Comparison of ENCODE assay signal across 1 cellular context in the genomic region with DNA sequence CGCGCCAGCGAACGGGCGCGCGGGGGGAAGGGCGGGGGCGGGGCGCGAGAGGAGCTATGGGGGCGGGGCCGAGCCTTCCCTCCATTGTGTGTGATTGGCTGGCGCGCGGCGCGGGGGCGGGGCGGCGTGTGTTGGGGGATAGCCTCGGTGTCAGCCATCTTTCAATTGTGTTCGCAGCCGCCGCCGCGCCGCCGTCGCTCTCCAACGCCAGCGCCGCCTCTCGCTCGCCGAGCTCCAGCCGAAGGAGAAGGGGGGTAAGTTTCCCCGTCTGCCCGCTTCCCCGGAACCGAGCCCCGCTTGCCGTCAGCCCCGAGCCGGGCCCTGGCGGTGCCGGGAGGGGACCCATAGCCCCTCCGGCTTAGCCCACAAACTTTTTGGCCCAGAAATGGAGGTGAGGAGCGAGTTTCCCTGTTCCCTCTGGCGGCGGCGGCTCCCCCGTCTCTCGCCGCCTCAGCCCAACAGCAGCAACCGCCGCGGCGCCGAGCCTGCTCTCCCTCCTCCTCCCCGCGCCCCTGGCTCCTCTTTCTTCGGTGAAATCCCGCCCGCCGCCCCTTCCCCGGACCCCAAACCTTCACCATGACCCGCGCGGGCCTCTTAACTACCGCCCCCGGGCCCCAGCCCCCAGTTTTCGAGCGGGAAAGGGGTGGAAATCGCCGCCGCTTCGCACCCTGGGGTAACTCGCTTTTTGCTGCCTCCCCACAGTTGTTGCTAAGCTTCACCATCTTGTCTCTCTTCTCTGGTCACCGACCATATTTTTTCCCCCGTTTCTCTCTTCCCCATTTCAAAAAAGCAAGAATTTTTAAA.
TF ChIP-seq lines count a peak whose summit lies in the region.

A gene (plus strand): TSS at position 159 of the 804 bp plus-strand sequence. CDS start 1,636 bp downstream, outside the sequence.

TF ChIP-seq in HepG2, 621 proteins besides CTCF, POLR2A, EP300 and RAD21 (continued from another document and continues in another):
- no peak for TF ChIP-seq SMYD3 (CRISPR knock-in tag; IDR thresholded peaks at IDR 0.05)
- peak; percentile 73 for TF ChIP-seq GABPB1 (CRISPR knock-in tag; IDR thresholded peaks at IDR 0.05)
- TF ChIP-seq ZNF205 (CRISPR knock-in tag; IDR thresholded peaks at IDR 0.05), result peak; percentile 55; the same call in 1 of the 2 replicates
- 0 out of 2 replicates have a peak, but pooled peaks have one; percentile 59 for TF ChIP-seq ZNF446 (CRISPR knock-in tag; IDR thresholded peaks at IDR 0.05)
- TF ChIP-seq ZNF747 (CRISPR knock-in tag; IDR thresholded peaks at IDR 0.05; ENCODE audit: borderline replicate concordance), result peak; percentile 59; the same call in 1 of the 2 replicates
- TF ChIP-seq, protein P1, sequence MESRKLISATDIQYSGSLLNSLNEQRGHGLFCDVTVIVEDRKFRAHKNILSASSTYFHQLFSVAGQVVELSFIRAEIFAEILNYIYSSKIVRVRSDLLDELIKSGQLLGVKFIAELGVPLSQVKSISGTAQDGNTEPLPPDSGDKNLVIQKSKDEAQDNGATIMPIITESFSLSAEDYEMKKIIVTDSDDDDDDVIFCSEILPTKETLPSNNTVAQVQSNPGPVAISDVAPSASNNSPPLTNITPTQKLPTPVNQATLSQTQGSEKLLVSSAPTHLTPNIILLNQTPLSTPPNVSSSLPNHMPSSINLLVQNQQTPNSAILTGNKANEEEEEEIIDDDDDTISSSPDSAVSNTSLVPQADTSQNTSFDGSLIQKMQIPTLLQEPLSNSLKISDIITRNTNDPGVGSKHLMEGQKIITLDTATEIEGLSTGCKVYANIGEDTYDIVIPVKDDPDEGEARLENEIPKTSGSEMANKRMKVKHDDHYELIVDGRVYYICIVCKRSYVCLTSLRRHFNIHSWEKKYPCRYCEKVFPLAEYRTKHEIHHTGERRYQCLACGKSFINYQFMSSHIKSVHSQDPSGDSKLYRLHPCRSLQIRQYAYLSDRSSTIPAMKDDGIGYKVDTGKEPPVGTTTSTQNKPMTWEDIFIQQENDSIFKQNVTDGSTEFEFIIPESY (CRISPR knock-in tag; IDR thresholded peaks at IDR 0.05), result no peak
- no peak for TF ChIP-seq ZNF678 (CRISPR knock-in tag; IDR thresholded peaks at IDR 0.05)
- no peak for TF ChIP-seq KLF12 (CRISPR knock-in tag; IDR thresholded peaks at IDR 0.05; ENCODE audit: borderline replicate concordance)
- 0 out of 2 replicates have a peak, but pooled peaks have one; percentile 12 for TF ChIP-seq GATAD1 (CRISPR knock-in tag; IDR thresholded peaks at IDR 0.05)
- TF ChIP-seq TSC22D2 (CRISPR knock-in tag; IDR thresholded peaks at IDR 0.05; ENCODE audit: borderline replicate concordance), result no peak
- no peak for TF ChIP-seq HNRNPL (IDR thresholded peaks at IDR 0.05; ENCODE audit: low read depth, low read length)
- no peak for TF ChIP-seq MTA3 (CRISPR knock-in tag; IDR thresholded peaks at IDR 0.05)
- TF ChIP-seq, protein P2, sequence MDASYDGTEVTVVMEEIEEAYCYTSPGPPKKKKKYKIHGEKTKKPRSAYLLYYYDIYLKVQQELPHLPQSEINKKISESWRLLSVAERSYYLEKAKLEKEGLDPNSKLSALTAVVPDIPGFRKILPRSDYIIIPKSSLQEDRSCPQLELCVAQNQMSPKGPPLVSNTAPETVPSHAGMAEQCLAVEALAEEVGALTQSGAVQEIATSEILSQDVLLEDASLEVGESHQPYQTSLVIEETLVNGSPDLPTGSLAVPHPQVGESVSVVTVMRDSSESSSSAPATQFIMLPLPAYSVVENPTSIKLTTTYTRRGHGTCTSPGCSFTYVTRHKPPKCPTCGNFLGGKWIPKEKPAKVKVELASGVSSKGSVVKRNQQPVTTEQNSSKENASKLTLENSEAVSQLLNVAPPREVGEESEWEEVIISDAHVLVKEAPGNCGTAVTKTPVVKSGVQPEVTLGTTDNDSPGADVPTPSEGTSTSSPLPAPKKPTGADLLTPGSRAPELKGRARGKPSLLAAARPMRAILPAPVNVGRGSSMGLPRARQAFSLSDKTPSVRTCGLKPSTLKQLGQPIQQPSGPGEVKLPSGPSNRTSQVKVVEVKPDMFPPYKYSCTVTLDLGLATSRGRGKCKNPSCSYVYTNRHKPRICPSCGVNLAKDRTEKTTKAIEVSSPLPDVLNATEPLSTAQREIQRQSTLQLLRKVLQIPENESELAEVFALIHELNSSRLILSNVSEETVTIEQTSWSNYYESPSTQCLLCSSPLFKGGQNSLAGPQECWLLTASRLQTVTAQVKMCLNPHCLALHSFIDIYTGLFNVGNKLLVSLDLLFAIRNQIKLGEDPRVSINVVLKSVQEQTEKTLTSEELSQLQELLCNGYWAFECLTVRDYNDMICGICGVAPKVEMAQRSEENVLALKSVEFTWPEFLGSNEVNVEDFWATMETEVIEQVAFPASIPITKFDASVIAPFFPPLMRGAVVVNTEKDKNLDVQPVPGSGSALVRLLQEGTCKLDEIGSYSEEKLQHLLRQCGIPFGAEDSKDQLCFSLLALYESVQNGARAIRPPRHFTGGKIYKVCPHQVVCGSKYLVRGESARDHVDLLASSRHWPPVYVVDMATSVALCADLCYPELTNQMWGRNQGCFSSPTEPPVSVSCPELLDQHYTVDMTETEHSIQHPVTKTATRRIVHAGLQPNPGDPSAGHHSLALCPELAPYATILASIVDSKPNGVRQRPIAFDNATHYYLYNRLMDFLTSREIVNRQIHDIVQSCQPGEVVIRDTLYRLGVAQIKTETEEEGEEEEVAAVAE (CRISPR knock-in tag; IDR thresholded peaks at IDR 0.05; ENCODE audit: borderline replicate concordance), result no peak
- TF ChIP-seq, protein P3, sequence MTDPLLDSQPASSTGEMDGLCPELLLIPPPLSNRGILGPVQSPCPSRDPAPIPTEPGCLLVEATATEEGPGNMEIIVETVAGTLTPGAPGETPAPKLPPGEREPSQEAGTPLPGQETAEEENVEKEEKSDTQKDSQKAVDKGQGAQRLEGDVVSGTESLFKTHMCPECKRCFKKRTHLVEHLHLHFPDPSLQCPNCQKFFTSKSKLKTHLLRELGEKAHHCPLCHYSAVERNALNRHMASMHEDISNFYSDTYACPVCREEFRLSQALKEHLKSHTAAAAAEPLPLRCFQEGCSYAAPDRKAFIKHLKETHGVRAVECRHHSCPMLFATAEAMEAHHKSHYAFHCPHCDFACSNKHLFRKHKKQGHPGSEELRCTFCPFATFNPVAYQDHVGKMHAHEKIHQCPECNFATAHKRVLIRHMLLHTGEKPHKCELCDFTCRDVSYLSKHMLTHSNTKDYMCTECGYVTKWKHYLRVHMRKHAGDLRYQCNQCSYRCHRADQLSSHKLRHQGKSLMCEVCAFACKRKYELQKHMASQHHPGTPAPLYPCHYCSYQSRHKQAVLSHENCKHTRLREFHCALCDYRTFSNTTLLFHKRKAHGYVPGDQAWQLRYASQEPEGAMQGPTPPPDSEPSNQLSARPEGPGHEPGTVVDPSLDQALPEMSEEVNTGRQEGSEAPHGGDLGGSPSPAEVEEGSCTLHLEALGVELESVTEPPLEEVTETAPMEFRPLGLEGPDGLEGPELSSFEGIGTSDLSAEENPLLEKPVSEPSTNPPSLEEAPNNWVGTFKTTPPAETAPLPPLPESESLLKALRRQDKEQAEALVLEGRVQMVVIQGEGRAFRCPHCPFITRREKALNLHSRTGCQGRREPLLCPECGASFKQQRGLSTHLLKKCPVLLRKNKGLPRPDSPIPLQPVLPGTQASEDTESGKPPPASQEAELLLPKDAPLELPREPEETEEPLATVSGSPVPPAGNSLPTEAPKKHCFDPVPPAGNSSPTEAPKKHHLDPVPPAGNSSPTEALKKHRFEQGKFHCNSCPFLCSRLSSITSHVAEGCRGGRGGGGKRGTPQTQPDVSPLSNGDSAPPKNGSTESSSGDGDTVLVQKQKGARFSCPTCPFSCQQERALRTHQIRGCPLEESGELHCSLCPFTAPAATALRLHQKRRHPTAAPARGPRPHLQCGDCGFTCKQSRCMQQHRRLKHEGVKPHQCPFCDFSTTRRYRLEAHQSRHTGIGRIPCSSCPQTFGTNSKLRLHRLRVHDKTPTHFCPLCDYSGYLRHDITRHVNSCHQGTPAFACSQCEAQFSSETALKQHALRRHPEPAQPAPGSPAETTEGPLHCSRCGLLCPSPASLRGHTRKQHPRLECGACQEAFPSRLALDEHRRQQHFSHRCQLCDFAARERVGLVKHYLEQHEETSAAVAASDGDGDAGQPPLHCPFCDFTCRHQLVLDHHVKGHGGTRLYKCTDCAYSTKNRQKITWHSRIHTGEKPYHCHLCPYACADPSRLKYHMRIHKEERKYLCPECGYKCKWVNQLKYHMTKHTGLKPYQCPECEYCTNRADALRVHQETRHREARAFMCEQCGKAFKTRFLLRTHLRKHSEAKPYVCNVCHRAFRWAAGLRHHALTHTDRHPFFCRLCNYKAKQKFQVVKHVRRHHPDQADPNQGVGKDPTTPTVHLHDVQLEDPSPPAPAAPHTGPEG (CRISPR knock-in tag; IDR thresholded peaks at IDR 0.05), result no peak
- no peak for TF ChIP-seq ZNF737 (CRISPR knock-in tag; IDR thresholded peaks at IDR 0.05; ENCODE audit: borderline replicate concordance)
- peak; percentile 52; the same call in 1 of the 2 replicates for TF ChIP-seq ZKSCAN8 (CRISPR knock-in tag; IDR thresholded peaks at IDR 0.05; ENCODE audit: borderline replicate concordance)
- peak; percentile 3 for TF ChIP-seq RBM39 (IDR thresholded peaks at IDR 0.05; ENCODE audit: low read depth, low read length, poor library complexity, severe bottlenecking)
- TF ChIP-seq FOXC1 (CRISPR knock-in tag; IDR thresholded peaks at IDR 0.05; ENCODE audit: borderline replicate concordance), result peak; percentile 22; the same call in 1 of the 2 replicates
- no peak for TF ChIP-seq ZNF703 (CRISPR knock-in tag; IDR thresholded peaks at IDR 0.05; ENCODE audit: borderline replicate concordance)
- TF ChIP-seq GPN1 (CRISPR knock-in tag; IDR thresholded peaks at IDR 0.05; ENCODE audit: borderline replicate concordance), result no peak
- no peak for TF ChIP-seq NCOA1 (CRISPR knock-in tag; IDR thresholded peaks at IDR 0.05)
- TF ChIP-seq, protein P4, sequence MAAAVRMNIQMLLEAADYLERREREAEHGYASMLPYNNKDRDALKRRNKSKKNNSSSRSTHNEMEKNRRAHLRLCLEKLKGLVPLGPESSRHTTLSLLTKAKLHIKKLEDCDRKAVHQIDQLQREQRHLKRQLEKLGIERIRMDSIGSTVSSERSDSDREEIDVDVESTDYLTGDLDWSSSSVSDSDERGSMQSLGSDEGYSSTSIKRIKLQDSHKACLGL (CRISPR knock-in tag; IDR thresholded peaks at IDR 0.05), result peak; percentile 66; the same call in 1 of the 2 replicates
- TF ChIP-seq FOXJ3 (CRISPR knock-in tag; IDR thresholded peaks at IDR 0.05; ENCODE audit: borderline replicate concordance), result no peak
- 0 out of 2 replicates have a peak, but pooled peaks have one; percentile 37 for TF ChIP-seq ZNF292 (CRISPR knock-in tag; IDR thresholded peaks at IDR 0.05; ENCODE audit: borderline replicate concordance, low read depth)
- TF ChIP-seq SRSF9 (IDR thresholded peaks at IDR 0.05; ENCODE audit: borderline replicate concordance, insufficient read depth, low read depth, low read length, poor library complexity, severe bottlenecking), result no peak
- TF ChIP-seq, protein P5, sequence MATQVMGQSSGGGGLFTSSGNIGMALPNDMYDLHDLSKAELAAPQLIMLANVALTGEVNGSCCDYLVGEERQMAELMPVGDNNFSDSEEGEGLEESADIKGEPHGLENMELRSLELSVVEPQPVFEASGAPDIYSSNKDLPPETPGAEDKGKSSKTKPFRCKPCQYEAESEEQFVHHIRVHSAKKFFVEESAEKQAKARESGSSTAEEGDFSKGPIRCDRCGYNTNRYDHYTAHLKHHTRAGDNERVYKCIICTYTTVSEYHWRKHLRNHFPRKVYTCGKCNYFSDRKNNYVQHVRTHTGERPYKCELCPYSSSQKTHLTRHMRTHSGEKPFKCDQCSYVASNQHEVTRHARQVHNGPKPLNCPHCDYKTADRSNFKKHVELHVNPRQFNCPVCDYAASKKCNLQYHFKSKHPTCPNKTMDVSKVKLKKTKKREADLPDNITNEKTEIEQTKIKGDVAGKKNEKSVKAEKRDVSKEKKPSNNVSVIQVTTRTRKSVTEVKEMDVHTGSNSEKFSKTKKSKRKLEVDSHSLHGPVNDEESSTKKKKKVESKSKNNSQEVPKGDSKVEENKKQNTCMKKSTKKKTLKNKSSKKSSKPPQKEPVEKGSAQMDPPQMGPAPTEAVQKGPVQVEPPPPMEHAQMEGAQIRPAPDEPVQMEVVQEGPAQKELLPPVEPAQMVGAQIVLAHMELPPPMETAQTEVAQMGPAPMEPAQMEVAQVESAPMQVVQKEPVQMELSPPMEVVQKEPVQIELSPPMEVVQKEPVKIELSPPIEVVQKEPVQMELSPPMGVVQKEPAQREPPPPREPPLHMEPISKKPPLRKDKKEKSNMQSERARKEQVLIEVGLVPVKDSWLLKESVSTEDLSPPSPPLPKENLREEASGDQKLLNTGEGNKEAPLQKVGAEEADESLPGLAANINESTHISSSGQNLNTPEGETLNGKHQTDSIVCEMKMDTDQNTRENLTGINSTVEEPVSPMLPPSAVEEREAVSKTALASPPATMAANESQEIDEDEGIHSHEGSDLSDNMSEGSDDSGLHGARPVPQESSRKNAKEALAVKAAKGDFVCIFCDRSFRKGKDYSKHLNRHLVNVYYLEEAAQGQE (IDR thresholded peaks at IDR 0.05; ENCODE audit: borderline replicate concordance in 1 of 2, low read depth in 1 of 2, low read length in 2 of 2), result peak in 1 of 2 experiments; percentile 64; a peak in 1 of 4 replicates
- no peak for TF ChIP-seq MED8 (CRISPR knock-in tag; IDR thresholded peaks at IDR 0.05; ENCODE audit: insufficient replicate concordance)
- TF ChIP-seq TARDBP (CRISPR knock-in tag; IDR thresholded peaks at IDR 0.05), result no peak
- TF ChIP-seq, protein P6, sequence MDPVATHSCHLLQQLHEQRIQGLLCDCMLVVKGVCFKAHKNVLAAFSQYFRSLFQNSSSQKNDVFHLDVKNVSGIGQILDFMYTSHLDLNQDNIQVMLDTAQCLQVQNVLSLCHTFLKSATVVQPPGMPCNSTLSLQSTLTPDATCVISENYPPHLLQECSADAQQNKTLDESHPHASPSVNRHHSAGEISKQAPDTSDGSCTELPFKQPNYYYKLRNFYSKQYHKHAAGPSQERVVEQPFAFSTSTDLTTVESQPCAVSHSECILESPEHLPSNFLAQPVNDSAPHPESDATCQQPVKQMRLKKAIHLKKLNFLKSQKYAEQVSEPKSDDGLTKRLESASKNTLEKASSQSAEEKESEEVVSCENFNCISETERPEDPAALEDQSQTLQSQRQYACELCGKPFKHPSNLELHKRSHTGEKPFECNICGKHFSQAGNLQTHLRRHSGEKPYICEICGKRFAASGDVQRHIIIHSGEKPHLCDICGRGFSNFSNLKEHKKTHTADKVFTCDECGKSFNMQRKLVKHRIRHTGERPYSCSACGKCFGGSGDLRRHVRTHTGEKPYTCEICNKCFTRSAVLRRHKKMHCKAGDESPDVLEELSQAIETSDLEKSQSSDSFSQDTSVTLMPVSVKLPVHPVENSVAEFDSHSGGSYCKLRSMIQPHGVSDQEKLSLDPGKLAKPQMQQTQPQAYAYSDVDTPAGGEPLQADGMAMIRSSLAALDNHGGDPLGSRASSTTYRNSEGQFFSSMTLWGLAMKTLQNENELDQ (CRISPR knock-in tag; IDR thresholded peaks at IDR 0.05; ENCODE audit: borderline replicate concordance), result peak; percentile 23; the same call in 1 of the 2 replicates
- TF ChIP-seq ZNF367 (CRISPR knock-in tag; IDR thresholded peaks at IDR 0.05; ENCODE audit: borderline replicate concordance), result no peak
- no peak for TF ChIP-seq ZSCAN20 (CRISPR knock-in tag; IDR thresholded peaks at IDR 0.05; ENCODE audit: borderline replicate concordance)
- no peak for TF ChIP-seq AHR (CRISPR knock-in tag; IDR thresholded peaks at IDR 0.05)
- no peak for TF ChIP-seq ZNF354B (CRISPR knock-in tag; IDR thresholded peaks at IDR 0.05)
- no peak for TF ChIP-seq RORA (CRISPR knock-in tag; IDR thresholded peaks at IDR 0.05)
- peak; percentile 46; the same call in 1 of the 2 replicates for TF ChIP-seq RXRB (CRISPR knock-in tag; IDR thresholded peaks at IDR 0.05; ENCODE audit: borderline replicate concordance)
- peak; percentile 67 for TF ChIP-seq ERF (CRISPR knock-in tag; IDR thresholded peaks at IDR 0.05)
